ENCODE assay signal across 13 cellular contexts in genomic region chr6:43982084-43982625, GRCh38.
"Had no signal": no experiment of that assay in that cellular context is flagged by ENCODE, and none has a peak within 500 bp of the region (broad histone marks: within the 10 kb centered on the region; RNA-seq: fewer than 3 reads in every experiment).

No MANE protein-coding gene starts in this region.

- H3K36me3 ChIP-seq: ovary, SJCRH30, upper lobe of left lung had no signal

- H3K27ac ChIP-seq: body of pancreas, foreskin keratinocyte, ovary, SJCRH30, upper lobe of left lung had no signal

- H3K4me3 ChIP-seq: body of pancreas, lung, ovary, SJCRH30, upper lobe of left lung had no signal

- H3K9me3 ChIP-seq: body of pancreas, ovary, SJCRH30, upper lobe of left lung had no signal

- DNase-seq: activated CD4-positive, alpha-beta T cell treated with anti-CD3 and anti-CD28 coated beads, Interleukin-2, amount 10 ng/mL, durations not matched to agents 7 days and 5 days; amygdala; central memory CD4-positive, alpha-beta T cell; effector memory CD4-positive, alpha-beta T cell; foreskin keratinocyte; left cardiac atrium; midbrain; SJCRH30; substantia nigra had no signal

- H3K27me3 ChIP-seq: body of pancreas, ovary, SJCRH30, upper lobe of left lung had no signal

- H3K4me1 ChIP-seq: foreskin keratinocyte, SJCRH30 had no signal
